ENCODE assay signal across 21 cellular contexts in the genomic region with DNA sequence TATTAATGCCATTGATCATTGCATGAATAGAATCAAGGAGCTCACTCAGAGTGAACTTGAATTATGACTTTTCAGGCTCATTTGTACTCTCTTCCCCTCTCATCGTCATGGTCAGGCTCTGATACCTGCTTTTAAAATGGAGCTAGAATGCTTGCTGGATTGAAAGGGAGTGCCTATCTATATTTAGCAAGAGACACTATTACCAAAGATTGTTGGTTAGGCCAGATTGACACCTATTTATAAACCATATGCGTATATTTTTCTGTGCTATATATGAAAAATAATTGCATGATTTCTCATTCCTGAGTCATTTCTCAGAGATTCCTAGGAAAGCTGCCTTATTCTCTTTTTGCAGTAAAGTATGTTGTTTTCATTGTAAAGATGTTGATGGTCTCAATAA. TPM values are rescaled to one million over a fixed set of nuclear protein-coding genes. Genes with fewer than 3 reads are reported as not detected.
"Had no signal": no experiment of that assay in that cellular context is flagged by ENCODE, and none has a peak within 500 bp of the region (broad histone marks: within the 10 kb centered on the region; RNA-seq: fewer than 3 reads in every experiment).

No MANE protein-coding gene starts in this region.

- H3K27ac ChIP-seq: esophagus squamous epithelium, hepatocyte, stomach, testis, upper lobe of right lung had no signal

- H3K4me1 ChIP-seq: testis, upper lobe of right lung had no signal

- DNase-seq: activated CD4-positive, alpha-beta T cell treated with anti-CD3 and anti-CD28 coated beads, Interleukin-2, amount 10 ng/mL, durations not matched to agents 7 days and 5 days; activated CD8-positive, alpha-beta memory T cell treated with anti-CD3 and anti-CD28 coated beads, Interleukin-2, amount 50 U/mL, for 4 hours; activated effector memory CD4-positive, alpha-beta T cell treated with anti-CD3 and anti-CD28 coated beads, Interleukin-2, amount 50 U/mL, for 16 hours; activated naive CD4-positive, alpha-beta T cell treated with anti-CD3 and anti-CD28 coated beads, Interleukin-2, amount 50 U/mL, for 16 hours; activated T-cell treated with anti-CD3 and anti-CD28 coated beads, Interleukin-2, amount 50 U/mL, for 48 hours; dermis blood vessel endothelial cell; effector memory CD8-positive, alpha-beta T cell; esophagus squamous epithelium; islet precursor cell; midbrain; occipital lobe; stimulated activated CD4-positive, alpha-beta T cell treated with anti-CD3 and anti-CD28 coated beads, Interleukin-4, amount 100 ng/mL, for 1 hour; stomach; testis; upper lobe of right lung had no signal

- H3K27ac Mint-ChIP-seq: activated CD4-positive, alpha-beta T cell treated with anti-CD3 and anti-CD28 coated beads, Interleukin-2, amount 10 ng/mL, durations not matched to agents 7 days and 5 days had no signal

- H3K27me3 Mint-ChIP-seq: activated CD4-positive, alpha-beta T cell treated with anti-CD3 and anti-CD28 coated beads, Interleukin-2, amount 10 ng/mL, durations not matched to agents 7 days and 5 days; effector memory CD8-positive, alpha-beta T cell had no signal

- ATAC-seq: activated CD4-positive, CD25-positive, alpha-beta regulatory T cell treated with anti-CD3 and anti-CD28 coated beads, Interleukin-2, amount 50 U/mL, for 24 hours; effector memory CD8-positive, alpha-beta T cell; upper lobe of right lung had no signal

- H3K4me3 Mint-ChIP-seq: activated CD4-positive, alpha-beta T cell treated with anti-CD3 and anti-CD28 coated beads, Interleukin-2, amount 10 ng/mL, durations not matched to agents 7 days and 5 days; effector memory CD8-positive, alpha-beta T cell had no signal

- H3K9me3 Mint-ChIP-seq: effector memory CD8-positive, alpha-beta T cell had no signal

- H3K4me3 ChIP-seq: esophagus squamous epithelium, hepatocyte, smooth muscle cell, stomach, testis, upper lobe of right lung had no signal

- H3K9me3 ChIP-seq: esophagus squamous epithelium, stomach, testis, upper lobe of right lung had no signal

- H3K27me3 ChIP-seq: esophagus squamous epithelium, hepatocyte, stomach, testis, upper lobe of right lung had no signal

RNA-seq across cellular contexts. Expression of gene EPB42, which starts 26.0 kb away (rescaled TPM):
- total RNA-seq: activated CD4-positive, alpha-beta T cell treated with anti-CD3 and anti-CD28 coated beads, Interleukin-2, amount 10 ng/mL, durations not matched to agents 7 days and 5 days; dermis blood vessel endothelial cell; esophagus squamous epithelium; lung microvascular endothelial cell; smooth muscle cell; T-helper 1 cell treated with Interleukin-12 subunit alpha and Interleukin-12 subunit beta and Interleukin-4 antibody, amounts not matched to agents 30 ng/mL and 1 ng/mL, for 36 hours; upper lobe of right lung had no signal
- polyA plus RNA-seq: neural cell, smooth muscle cell, stomach had no signal
